10 cellular contexts compared by ENCODE assay signal in the genomic region with DNA sequence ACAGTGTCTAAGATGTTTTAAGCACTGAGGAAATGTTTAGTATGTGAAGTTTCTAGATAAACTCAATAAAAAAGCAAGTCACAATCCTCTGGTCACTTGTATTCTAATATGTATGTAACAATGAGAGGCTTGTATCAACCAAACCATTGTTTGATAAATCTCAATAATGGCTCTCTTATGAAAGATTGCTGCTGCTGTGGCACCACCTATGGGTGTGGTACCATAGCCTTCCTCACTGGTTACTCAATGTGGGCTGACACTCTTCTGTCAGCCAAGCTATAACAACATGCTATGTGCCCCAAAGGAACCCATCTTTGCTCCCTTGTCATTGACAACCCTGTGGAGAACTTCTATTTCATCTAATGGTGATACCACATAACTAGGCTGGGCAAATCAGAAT. TPM values are rescaled to one million over a fixed set of nuclear protein-coding genes. Genes with fewer than 3 reads are reported as not detected.
DNase-seq lines count a peak whose midpoint lies in the region; ATAC-seq and TF ChIP-seq lines count a peak whose summit lies in the region.
"Had no signal": no experiment of that assay in that cellular context is flagged by ENCODE, and none has a peak within 500 bp of the region (broad histone marks: within the 10 kb centered on the region; RNA-seq: fewer than 3 reads in every experiment).

No MANE protein-coding gene starts in this region.

- DNase-seq in NCI-H82 (lab: John Stamatoyannopoulos, UW) (peak; percentile 7), NCI-H82 treated with DMSO at 0.1 percent for 48 hours (lab: John Stamatoyannopoulos, UW; ENCODE audit: unreplicated experiment) (no peak), NAMALWA (ENCODE audit: low spot score) (peak; percentile 41), colonic mucosa (no peak), osteocyte (ENCODE audit: extremely low spot score, unreplicated experiment) (no peak), H7 (no peak)
- DNase-seq: NCI-H2081 treated with DMSO at 0.1 percent for 48 hours had no signal

- H3K9ac ChIP-seq in colonic mucosa (ENCODE audit: low read depth in 2 of 2, low read length in 2 of 2): no peak overlapping the region

- peaks cover 12% of the 10 kb centered on the region for H3K27me3 Mint-ChIP-seq in osteocyte (ENCODE audit: unreplicated experiment)

- no peak overlapping the region for H3K27ac ChIP-seq in colonic mucosa
- H3K27ac ChIP-seq: neutrophil had no signal

- H3K36me3 ChIP-seq in colonic mucosa (no peaks in the 10 kb centered on the region), H7 (replicated peaks; ENCODE audit: control insufficient read depth, insufficient read depth, low read length) (no peaks in the 10 kb centered on the region)
- H3K36me3 ChIP-seq: neutrophil had no signal

- no peak overlapping the region for H3K27ac Mint-ChIP-seq in osteocyte (ENCODE audit: unreplicated experiment)

- peak; percentile 32 for TF ChIP-seq CTCF in colonic mucosa (IDR thresholded peaks at IDR 0.05)
- peak; percentile 26 for TF ChIP-seq CTCF in osteocyte (IDR thresholded peaks at IDR 0.05)

- H3K27me3 ChIP-seq in colonic mucosa (no peaks in the 10 kb centered on the region), H7 (ENCODE audit: control insufficient read depth, insufficient read depth, low read length) (no peaks in the 10 kb centered on the region)
- H3K27me3 ChIP-seq: neutrophil had no signal

- H3K4me1 ChIP-seq in colonic mucosa: no peaks in the 10 kb centered on the region

- H3K9me3 ChIP-seq in colonic mucosa: no peaks in the 10 kb centered on the region
- H3K9me3 ChIP-seq: neutrophil had no signal

- no peaks in the 10 kb centered on the region for H3K4me1 Mint-ChIP-seq in osteocyte (ENCODE audit: unreplicated experiment)

- H3K9me3 Mint-ChIP-seq in osteocyte (ENCODE audit: unreplicated experiment): no peaks in the 10 kb centered on the region

- H3K4me3 Mint-ChIP-seq in osteocyte (ENCODE audit: unreplicated experiment): no peak overlapping the region

- ATAC-seq in HG03442 (IDR thresholded peaks at IDR 0.05; ENCODE audit: unreplicated experiment): no peak
- ATAC-seq in HG02884 (IDR thresholded peaks at IDR 0.05; ENCODE audit: unreplicated experiment): no peak

- intact Hi-C loops in colonic mucosa (cut with DNase I): no loop called here

- H3K36me3 Mint-ChIP-seq in osteocyte (ENCODE audit: unreplicated experiment): no peaks in the 10 kb centered on the region

- H3K4me3 ChIP-seq in colonic mucosa (no peak overlapping the region), H7 (ENCODE audit: insufficient read depth, low read depth, low read length) (no peak overlapping the region)

RNA-seq across cellular contexts. Expression of gene RAB1A, which starts 12.6 kb away (rescaled TPM):
- total RNA-seq in colonic mucosa: 100 to 1,000 TPM; 187 to 212 TPM
- 128 and 132 TPM in 2 replicates for total RNA-seq in osteocyte
- 73.7 and 76.9 TPM in 2 replicates for total RNA-seq in H7 (2014; rRNA removed; shearing (Covaris generic))

Comparison
In these comparisons a context has a peak if more than half of its experiments do, and no peak if none do; other contexts are left out.
1. DNase-seq: peak in NCI-H82 (single experiment) and NAMALWA (single experiment); none in NCI-H82 treated with DMSO at 0.1 percent for 48 hours (single experiment), colonic mucosa (single experiment), osteocyte (single experiment) and H7 (single experiment).